1 cellular context compared by ENCODE assay signal in genomic region chr17:38559025-38559879, GRCh38.
TF ChIP-seq lines count a peak whose summit lies in the region.

No MANE protein-coding gene starts in this region.

TF ChIP-seq in HepG2, 621 proteins besides CTCF, POLR2A, EP300 and RAD21 (continued from another document and continues in another):
- TF ChIP-seq, protein P1, sequence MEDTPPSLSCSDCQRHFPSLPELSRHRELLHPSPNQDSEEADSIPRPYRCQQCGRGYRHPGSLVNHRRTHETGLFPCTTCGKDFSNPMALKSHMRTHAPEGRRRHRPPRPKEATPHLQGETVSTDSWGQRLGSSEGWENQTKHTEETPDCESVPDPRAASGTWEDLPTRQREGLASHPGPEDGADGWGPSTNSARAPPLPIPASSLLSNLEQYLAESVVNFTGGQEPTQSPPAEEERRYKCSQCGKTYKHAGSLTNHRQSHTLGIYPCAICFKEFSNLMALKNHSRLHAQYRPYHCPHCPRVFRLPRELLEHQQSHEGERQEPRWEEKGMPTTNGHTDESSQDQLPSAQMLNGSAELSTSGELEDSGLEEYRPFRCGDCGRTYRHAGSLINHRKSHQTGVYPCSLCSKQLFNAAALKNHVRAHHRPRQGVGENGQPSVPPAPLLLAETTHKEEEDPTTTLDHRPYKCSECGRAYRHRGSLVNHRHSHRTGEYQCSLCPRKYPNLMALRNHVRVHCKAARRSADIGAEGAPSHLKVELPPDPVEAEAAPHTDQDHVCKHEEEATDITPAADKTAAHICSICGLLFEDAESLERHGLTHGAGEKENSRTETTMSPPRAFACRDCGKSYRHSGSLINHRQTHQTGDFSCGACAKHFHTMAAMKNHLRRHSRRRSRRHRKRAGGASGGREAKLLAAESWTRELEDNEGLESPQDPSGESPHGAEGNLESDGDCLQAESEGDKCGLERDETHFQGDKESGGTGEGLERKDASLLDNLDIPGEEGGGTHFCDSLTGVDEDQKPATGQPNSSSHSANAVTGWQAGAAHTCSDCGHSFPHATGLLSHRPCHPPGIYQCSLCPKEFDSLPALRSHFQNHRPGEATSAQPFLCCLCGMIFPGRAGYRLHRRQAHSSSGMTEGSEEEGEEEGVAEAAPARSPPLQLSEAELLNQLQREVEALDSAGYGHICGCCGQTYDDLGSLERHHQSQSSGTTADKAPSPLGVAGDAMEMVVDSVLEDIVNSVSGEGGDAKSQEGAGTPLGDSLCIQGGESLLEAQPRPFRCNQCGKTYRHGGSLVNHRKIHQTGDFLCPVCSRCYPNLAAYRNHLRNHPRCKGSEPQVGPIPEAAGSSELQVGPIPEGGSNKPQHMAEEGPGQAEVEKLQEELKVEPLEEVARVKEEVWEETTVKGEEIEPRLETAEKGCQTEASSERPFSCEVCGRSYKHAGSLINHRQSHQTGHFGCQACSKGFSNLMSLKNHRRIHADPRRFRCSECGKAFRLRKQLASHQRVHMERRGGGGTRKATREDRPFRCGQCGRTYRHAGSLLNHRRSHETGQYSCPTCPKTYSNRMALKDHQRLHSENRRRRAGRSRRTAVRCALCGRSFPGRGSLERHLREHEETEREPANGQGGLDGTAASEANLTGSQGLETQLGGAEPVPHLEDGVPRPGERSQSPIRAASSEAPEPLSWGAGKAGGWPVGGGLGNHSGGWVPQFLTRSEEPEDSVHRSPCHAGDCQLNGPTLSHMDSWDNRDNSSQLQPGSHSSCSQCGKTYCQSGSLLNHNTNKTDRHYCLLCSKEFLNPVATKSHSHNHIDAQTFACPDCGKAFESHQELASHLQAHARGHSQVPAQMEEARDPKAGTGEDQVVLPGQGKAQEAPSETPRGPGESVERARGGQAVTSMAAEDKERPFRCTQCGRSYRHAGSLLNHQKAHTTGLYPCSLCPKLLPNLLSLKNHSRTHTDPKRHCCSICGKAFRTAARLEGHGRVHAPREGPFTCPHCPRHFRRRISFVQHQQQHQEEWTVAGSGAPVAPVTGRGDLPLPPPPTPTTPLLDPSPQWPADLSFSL (CRISPR knock-in tag; IDR thresholded peaks at IDR 0.05) = no peak
- TF ChIP-seq SATB2 (CRISPR knock-in tag; IDR thresholded peaks at IDR 0.05) = no peak
- TF ChIP-seq SOX13 (IDR thresholded peaks at IDR 0.05) = peak; percentile 35; the same call in 1 of the 2 replicates
- TF ChIP-seq SOX13 (CRISPR knock-in tag; conservative IDR thresholded peaks at IDR 0.05 in 1 of 2, IDR thresholded peaks at IDR 0.05 in 1 of 2) = peak in 1 of 2 experiments; percentile 26; a peak in 2 of 4 replicates
- no peak for TF ChIP-seq ZBTB1 (CRISPR knock-in tag; IDR thresholded peaks at IDR 0.05; ENCODE audit: borderline replicate concordance)
- TF ChIP-seq MBD4 (IDR thresholded peaks at IDR 0.05; ENCODE audit: borderline replicate concordance, low read length) = no peak
- no peak for TF ChIP-seq MLLT10 (CRISPR knock-in tag; IDR thresholded peaks at IDR 0.05)
- no peak for TF ChIP-seq HNRNPH1 (optimal IDR thresholded peaks at IDR 0.05; ENCODE audit: low read depth, low read length)
- TF ChIP-seq SUZ12 (IDR thresholded peaks at IDR 0.05; ENCODE audit: low read depth, low read length) = no peak
- no peak for TF ChIP-seq SMARCE1 (IDR thresholded peaks at IDR 0.05; ENCODE audit: borderline replicate concordance)
- no peak for TF ChIP-seq ZBTB8A (CRISPR knock-in tag; IDR thresholded peaks at IDR 0.05; ENCODE audit: borderline replicate concordance, low read depth)
- peak; percentile 44; the same call in 1 of the 2 replicates for TF ChIP-seq NR2C2 (CRISPR knock-in tag; IDR thresholded peaks at IDR 0.05; ENCODE audit: borderline replicate concordance)
- peak; percentile 27 for TF ChIP-seq ETV5 (CRISPR knock-in tag; IDR thresholded peaks at IDR 0.05; ENCODE audit: borderline replicate concordance)
- peak; percentile 20; the same call in 1 of the 2 replicates for TF ChIP-seq SIN3B (IDR thresholded peaks at IDR 0.05; ENCODE audit: low read length)
- TF ChIP-seq ATRX (CRISPR knock-in tag; IDR thresholded peaks at IDR 0.05; ENCODE audit: borderline replicate concordance) = no peak
- TF ChIP-seq ASH2L (IDR thresholded peaks at IDR 0.05; ENCODE audit: insufficient read length, low read depth, low read length) = no peak
- peak; percentile 43; the same call in 1 of the 2 replicates for TF ChIP-seq KMT2B (CRISPR knock-in tag; IDR thresholded peaks at IDR 0.05)
- TF ChIP-seq ZNF367 (CRISPR knock-in tag; IDR thresholded peaks at IDR 0.05; ENCODE audit: borderline replicate concordance) = no peak
- TF ChIP-seq ZNF589 (CRISPR knock-in tag; conservative IDR thresholded peaks at IDR 0.05) = no peak
- no peak for TF ChIP-seq SRSF9 (IDR thresholded peaks at IDR 0.05; ENCODE audit: borderline replicate concordance, insufficient read depth, low read depth, low read length, poor library complexity, severe bottlenecking)
- no peak for TF ChIP-seq ZSCAN12 (CRISPR knock-in tag; IDR thresholded peaks at IDR 0.05)
- 0 out of 2 replicates have a peak, but pooled peaks have one; percentile 28 for TF ChIP-seq SMYD3 (CRISPR knock-in tag; IDR thresholded peaks at IDR 0.05)
- no peak for TF ChIP-seq ZNF614 (CRISPR knock-in tag; IDR thresholded peaks at IDR 0.05; ENCODE audit: borderline replicate concordance)
- TF ChIP-seq, protein P2, sequence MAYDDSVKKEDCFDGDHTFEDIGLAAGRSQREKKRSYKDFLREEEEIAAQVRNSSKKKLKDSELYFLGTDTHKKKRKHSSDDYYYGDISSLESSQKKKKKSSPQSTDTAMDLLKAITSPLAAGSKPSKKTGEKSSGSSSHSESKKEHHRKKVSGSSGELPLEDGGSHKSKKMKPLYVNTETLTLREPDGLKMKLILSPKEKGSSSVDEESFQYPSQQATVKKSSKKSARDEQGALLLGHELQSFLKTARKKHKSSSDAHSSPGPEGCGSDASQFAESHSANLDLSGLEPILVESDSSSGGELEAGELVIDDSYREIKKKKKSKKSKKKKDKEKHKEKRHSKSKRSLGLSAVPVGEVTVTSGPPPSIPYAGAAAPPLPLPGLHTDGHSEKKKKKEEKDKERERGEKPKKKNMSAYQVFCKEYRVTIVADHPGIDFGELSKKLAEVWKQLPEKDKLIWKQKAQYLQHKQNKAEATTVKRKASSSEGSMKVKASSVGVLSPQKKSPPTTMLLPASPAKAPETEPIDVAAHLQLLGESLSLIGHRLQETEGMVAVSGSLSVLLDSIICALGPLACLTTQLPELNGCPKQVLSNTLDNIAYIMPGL (CRISPR knock-in tag; IDR thresholded peaks at IDR 0.05; ENCODE audit: borderline replicate concordance in 1 of 2, low read depth in 1 of 2) = peak in 1 of 2 experiments; percentile 58; a peak in 1 of 4 replicates
- 0 out of 2 replicates have a peak, but pooled peaks have one; percentile 61 for TF ChIP-seq PCBP1 (IDR thresholded peaks at IDR 0.05; ENCODE audit: borderline replicate concordance, low read depth, low read length)
- peak; percentile 46; the same call in 1 of the 2 replicates for TF ChIP-seq HOXA9 (CRISPR knock-in tag; IDR thresholded peaks at IDR 0.05; ENCODE audit: borderline replicate concordance)
- TF ChIP-seq JARID2 (CRISPR knock-in tag; IDR thresholded peaks at IDR 0.05; ENCODE audit: insufficient replicate concordance) = no peak
- TF ChIP-seq PRDM4 (CRISPR knock-in tag; IDR thresholded peaks at IDR 0.05; ENCODE audit: borderline replicate concordance) = no peak
- peak; percentile 80 for TF ChIP-seq ZNF350 (CRISPR knock-in tag; IDR thresholded peaks at IDR 0.05; ENCODE audit: borderline replicate concordance, low read depth)
- TF ChIP-seq SRSF4 (IDR thresholded peaks at IDR 0.05; ENCODE audit: low read depth, low read length, poor library complexity, severe bottlenecking) = no peak
- TF ChIP-seq NKX3-1 (CRISPR knock-in tag; IDR thresholded peaks at IDR 0.05) = no peak
- no peak for TF ChIP-seq CHCHD3 (CRISPR knock-in tag; IDR thresholded peaks at IDR 0.05)
- no peak for TF ChIP-seq ZNF605 (CRISPR knock-in tag; IDR thresholded peaks at IDR 0.05)
- TF ChIP-seq ZNF33A (CRISPR knock-in tag; IDR thresholded peaks at IDR 0.05; ENCODE audit: borderline replicate concordance) = 0 out of 2 replicates have a peak, but pooled peaks have one; percentile 58
- TF ChIP-seq, protein P3, sequence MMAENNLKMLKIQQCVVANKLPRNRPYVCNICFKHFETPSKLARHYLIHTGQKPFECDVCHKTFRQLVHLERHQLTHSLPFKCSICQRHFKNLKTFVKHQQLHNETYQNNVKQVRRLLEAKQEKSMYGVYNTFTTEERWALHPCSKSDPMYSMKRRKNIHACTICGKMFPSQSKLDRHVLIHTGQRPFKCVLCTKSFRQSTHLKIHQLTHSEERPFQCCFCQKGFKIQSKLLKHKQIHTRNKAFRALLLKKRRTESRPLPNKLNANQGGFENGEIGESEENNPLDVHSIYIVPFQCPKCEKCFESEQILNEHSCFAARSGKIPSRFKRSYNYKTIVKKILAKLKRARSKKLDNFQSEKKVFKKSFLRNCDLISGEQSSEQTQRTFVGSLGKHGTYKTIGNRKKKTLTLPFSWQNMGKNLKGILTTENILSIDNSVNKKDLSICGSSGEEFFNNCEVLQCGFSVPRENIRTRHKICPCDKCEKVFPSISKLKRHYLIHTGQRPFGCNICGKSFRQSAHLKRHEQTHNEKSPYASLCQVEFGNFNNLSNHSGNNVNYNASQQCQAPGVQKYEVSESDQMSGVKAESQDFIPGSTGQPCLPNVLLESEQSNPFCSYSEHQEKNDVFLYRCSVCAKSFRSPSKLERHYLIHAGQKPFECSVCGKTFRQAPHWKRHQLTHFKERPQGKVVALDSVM (CRISPR knock-in tag; IDR thresholded peaks at IDR 0.05) = no peak; the same call in 1 of the 2 replicates
- TF ChIP-seq ZNF629 (CRISPR knock-in tag; conservative IDR thresholded peaks at IDR 0.05) = 0 out of 2 replicates have a peak, but pooled peaks have one; percentile 17
- TF ChIP-seq ZNF274 (CRISPR knock-in tag; IDR thresholded peaks at IDR 0.05) = 0 out of 2 replicates have a peak, but pooled peaks have one; percentile 34
- TF ChIP-seq GZF1 (CRISPR knock-in tag; IDR thresholded peaks at IDR 0.05) = no peak
- peak; percentile 92 for TF ChIP-seq ZEB1 (IDR thresholded peaks at IDR 0.05; ENCODE audit: insufficient replicate concordance, low read depth)
- no peak for TF ChIP-seq ZNF772 (CRISPR knock-in tag; IDR thresholded peaks at IDR 0.05)
- TF ChIP-seq BRD4 (CRISPR knock-in tag; IDR thresholded peaks at IDR 0.05) = no peak
- peak; percentile 35; the same call in 1 of the 2 replicates for TF ChIP-seq SP2 (CRISPR knock-in tag; IDR thresholded peaks at IDR 0.05)
- no peak for TF ChIP-seq ZNF598 (CRISPR knock-in tag; IDR thresholded peaks at IDR 0.05; ENCODE audit: borderline replicate concordance)
- TF ChIP-seq REL (CRISPR knock-in tag; conservative IDR thresholded peaks at IDR 0.05) = peak; percentile 59; the same call in 1 of the 2 replicates
- no peak for TF ChIP-seq NR3C1 (CRISPR knock-in tag; IDR thresholded peaks at IDR 0.05)
- peak; percentile 39; the same call in 1 of the 2 replicates for TF ChIP-seq ZFP90 (CRISPR knock-in tag; IDR thresholded peaks at IDR 0.05; ENCODE audit: borderline replicate concordance)
- TF ChIP-seq HIC2 (CRISPR knock-in tag; IDR thresholded peaks at IDR 0.05; ENCODE audit: low read depth) = no peak
- TF ChIP-seq, protein P4, sequence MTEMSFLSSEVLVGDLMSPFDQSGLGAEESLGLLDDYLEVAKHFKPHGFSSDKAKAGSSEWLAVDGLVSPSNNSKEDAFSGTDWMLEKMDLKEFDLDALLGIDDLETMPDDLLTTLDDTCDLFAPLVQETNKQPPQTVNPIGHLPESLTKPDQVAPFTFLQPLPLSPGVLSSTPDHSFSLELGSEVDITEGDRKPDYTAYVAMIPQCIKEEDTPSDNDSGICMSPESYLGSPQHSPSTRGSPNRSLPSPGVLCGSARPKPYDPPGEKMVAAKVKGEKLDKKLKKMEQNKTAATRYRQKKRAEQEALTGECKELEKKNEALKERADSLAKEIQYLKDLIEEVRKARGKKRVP (CRISPR knock-in tag; IDR thresholded peaks at IDR 0.05) = no peak
- peak; percentile 19; the same call in 1 of the 2 replicates for TF ChIP-seq NFKBIZ (CRISPR knock-in tag; IDR thresholded peaks at IDR 0.05)
- TF ChIP-seq SYNCRIP (IDR thresholded peaks at IDR 0.05; ENCODE audit: insufficient read depth, low read depth, low read length) = no peak
- TF ChIP-seq, protein P5, sequence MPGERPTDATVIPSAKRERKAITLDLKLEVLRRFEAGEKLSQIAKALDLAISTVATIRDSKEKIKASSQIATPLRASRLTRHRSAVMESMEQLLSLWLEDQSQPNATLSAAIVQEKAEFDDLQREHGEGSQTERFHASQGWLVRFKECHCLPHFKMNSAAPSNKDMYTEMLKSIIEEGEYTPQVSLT (CRISPR knock-in tag; IDR thresholded peaks at IDR 0.05; ENCODE audit: borderline replicate concordance, low read depth) = no peak
- TF ChIP-seq THAP7 (CRISPR knock-in tag; IDR thresholded peaks at IDR 0.05) = no peak
- peak; percentile 63; the same call in 1 of the 2 replicates for TF ChIP-seq ARHGAP35 (CRISPR knock-in tag; IDR thresholded peaks at IDR 0.05; ENCODE audit: borderline replicate concordance)
